ENCODE assay signal across 8 cellular contexts in genomic region chr15:25438601-25439455, GRCh38. TPM values are rescaled to one million over a fixed set of nuclear protein-coding genes. Genes with fewer than 3 reads are reported as not detected.
DNase-seq lines count a peak whose midpoint lies in the region; TF ChIP-seq lines count a peak whose summit lies in the region.

Gene UBE3A, minus strand, starts transcription at chr15:25439024. Its CDS starts 29,917 bp downstream, at chr15:25409107.

- TF ChIP-seq POLR2A in stomach (IDR thresholded peaks at IDR 0.05), result no peak

- H3K9me3 Mint-ChIP-seq in neural crest cell, result no peaks in the 10 kb centered on the region

- in situ Hi-C loops in HAP-1 (cut with MboI; ENCODE audit: low sequenced_read_pairs), result no loop called here

- WGBS in stomach, 5 donors, result 0 to 2% (median 0%) methylated on average over 24 to 98 of the region's 99 CpGs

- TF ChIP-seq CTCF in foreskin fibroblast (IDR thresholded peaks at IDR 0.05; ENCODE audit: low read depth, low read length), result no peak
- no peak for TF ChIP-seq CTCF in neural crest cell (conservative IDR thresholded peaks at IDR 0.05)
- TF ChIP-seq CTCF in stomach (IDR thresholded peaks at IDR 0.05), result peak in 1 of 7 experiments; percentile 5

- intact Hi-C loops in stomach (cut with DNase I; ENCODE audit: low total_unique reads), result no loop called here

- peak; percentile 73 for DNase-seq in GF-D8 (lab: John Stamatoyannopoulos, UW)
- peak; percentile 89 to 93 for DNase-seq in HAP-1 (ENCODE audit: low spot score in 2 of 2)
- peak; percentile 84 for DNase-seq in MG63
- DNase-seq in SJCRH30, result peak; percentile 91 to 93
- peak; percentile 79 for DNase-seq in activated gamma-delta T cell treated with anti-CD3 and anti-CD28 coated beads, Interleukin-2, amount 50 U/mL, for 16 hours (ENCODE audit: low read depth)
- peak; percentile 95 to 98 for DNase-seq in foreskin fibroblast
- peak; percentile 83 for DNase-seq in neural crest cell (ENCODE audit: low read depth, low spot score)
- peak; percentile 93 for DNase-seq in stomach

- H3K36me3 ChIP-seq in HAP-1 (replicated peaks) (peaks cover 9% of the 10 kb centered on the region), MG63 (peaks cover 26% of the 10 kb centered on the region), SJCRH30 (peaks cover 12% of the 10 kb centered on the region), stomach (no peaks in the 10 kb centered on the region)

- H3K4me3 ChIP-seq in HAP-1 (peak within 1 kb of the TSS; percentile 88), MG63 (peak within 1 kb of the TSS; percentile 99), SJCRH30 (peak within 1 kb of the TSS; percentile 96), foreskin fibroblast (ENCODE audit: low read depth in 1 of 2, low read length in 2 of 2) (peak within 1 kb of the TSS; percentile 85 to 92), stomach (peak within 1 kb of the TSS; percentile 94 to 99 (median 98))

- peak within 1 kb of the TSS; percentile 99 for H3K4me3 Mint-ChIP-seq in neural crest cell

- H3K27me3 ChIP-seq in HAP-1 (ENCODE audit: low read depth) (no peaks in the 10 kb centered on the region), MG63 (no peaks in the 10 kb centered on the region), SJCRH30 (no peaks in the 10 kb centered on the region), stomach (no peaks in the 10 kb centered on the region)

- TF ChIP-seq EP300 in stomach (IDR thresholded peaks at IDR 0.05), result no peak

- no peaks in the 10 kb centered on the region for H3K27me3 Mint-ChIP-seq in neural crest cell (ENCODE audit: low read depth)

- no peaks in the 10 kb centered on the region for H3K36me3 Mint-ChIP-seq in neural crest cell (ENCODE audit: low read depth)

- peak within 1 kb of the TSS; percentile 99 for H3K27ac Mint-ChIP-seq in neural crest cell (ENCODE audit: unreplicated experiment)

- peak within 1 kb of the TSS; percentile 98 for H3K27ac ChIP-seq in SJCRH30
- peak within 1 kb of the TSS; percentile 97 to 99 (median 98) for H3K27ac ChIP-seq in stomach

- H3K4me1 ChIP-seq in HAP-1 (peaks cover 15% of the 10 kb centered on the region), SJCRH30 (no peaks in the 10 kb centered on the region), stomach (peaks cover 18 to 48% (median 34%) of the 10 kb centered on the region in 4 donors)

- H3K9me3 ChIP-seq in HAP-1 (no peaks in the 10 kb centered on the region), MG63 (peaks cover 3% of the 10 kb centered on the region; the same call in 1 of the 2 replicates), SJCRH30 (replicated peaks) (no peaks in the 10 kb centered on the region), stomach (no peaks in the 10 kb centered on the region)

- peaks cover 35% of the 10 kb centered on the region for H3K4me1 Mint-ChIP-seq in neural crest cell

RNA-seq across cellular contexts. Expression of gene UBE3A, which starts in this region (rescaled TPM):
- total RNA-seq in MG63 (2014; rRNA removed; shearing (Covaris generic); ENCODE audit: low replicate concordance), result 42.3 and 53.4 TPM in 2 replicates
- total RNA-seq in SJCRH30 (2014; rRNA removed; shearing (Covaris generic)), result 95.1 and 111 TPM in 2 replicates
- total RNA-seq in neural crest cell (99.9 and 106 TPM in 2 replicates), stomach (100 to 1,000 TPM in 2 of 5 donors, 10 to 100 TPM in 3; 57.2 to 209 (median 63.8) TPM)
- polyA plus RNA-seq in stomach, result 10 to 100 TPM; 11.0 to 20.2 (median 15.2) TPM

Comparison
In these comparisons a context has a peak if more than half of its experiments do, and no peak if none do; other contexts are left out.
1. Peak in every context shown above with its lines: DNase-seq, H3K4me3 ChIP-seq and H3K27ac ChIP-seq.